Comparison of ENCODE assay signal across 21 cellular contexts in the genomic region with DNA sequence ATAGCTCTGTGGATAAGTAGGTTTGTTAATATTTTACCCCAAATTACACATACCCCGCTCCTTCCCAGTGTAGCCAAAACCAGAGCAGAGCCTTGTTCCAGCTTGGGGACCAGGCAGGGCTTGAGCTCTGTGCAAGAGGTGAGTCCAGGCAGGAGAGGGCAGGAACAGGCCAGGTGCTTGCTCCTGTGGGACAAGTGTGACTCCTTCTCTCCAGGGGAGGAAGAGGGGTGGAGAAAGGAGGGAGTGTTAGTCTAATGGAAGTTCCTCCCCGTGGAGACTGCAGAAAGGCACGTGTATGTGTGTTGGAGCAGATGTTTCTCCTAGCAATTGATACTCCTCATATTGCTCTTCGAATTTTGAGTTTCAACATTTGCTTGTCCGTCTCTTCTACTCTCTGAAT.
A peak's percentile ranks its signal among the peaks of the same experiment; 100 is the strongest.
DNase-seq lines count a peak whose midpoint lies in the region; ATAC-seq and TF ChIP-seq lines count a peak whose summit lies in the region.
"Had no signal": no experiment of that assay in that cellular context is flagged by ENCODE, and none has a peak within 500 bp of the region (broad histone marks: within the 10 kb centered on the region; RNA-seq: fewer than 3 reads in every experiment).

No MANE protein-coding gene starts in this region.

- 77% methylated on average over 5 of the region's 5 CpGs for WGBS in hepatocyte (ENCODE audit: low lambda C conversion rate, missing lambda C conversion rate)
- WGBS in right lobe of liver (ENCODE audit: insufficient coverage, low coverage, low lambda C conversion rate, missing lambda C conversion rate), result 36% methylated on average over 5 of the region's 5 CpGs

- H3K27me3 ChIP-seq in hepatocyte, result no peaks in the 10 kb centered on the region
- H3K27me3 ChIP-seq in right lobe of liver, result no peaks in the 10 kb centered on the region
- H3K27me3 ChIP-seq in upper lobe of right lung, result no peaks in the 10 kb centered on the region
- H3K27me3 ChIP-seq in vagina, result no peaks in the 10 kb centered on the region
- H3K27me3 ChIP-seq: BE2C had no signal

- H3K4me3 ChIP-seq in hepatocyte (no peak overlapping the region), right lobe of liver (no peak overlapping the region), upper lobe of right lung (no peak overlapping the region), vagina (no peak overlapping the region)
- H3K4me3 ChIP-seq: K562 had no signal

- peaks cover 31% of the 10 kb centered on the region for H3K9me3 Mint-ChIP-seq in HFFc6
- H3K9me3 Mint-ChIP-seq: CD8-positive, alpha-beta memory T cell had no signal

- peak; percentile 53 for DNase-seq in NCI-H69 (lab: John Stamatoyannopoulos, UW)
- no peak for DNase-seq in hepatocyte (ENCODE audit: low spot score)
- no peak for DNase-seq in right lobe of liver
- no peak for DNase-seq in upper lobe of right lung
- no peak for DNase-seq in vagina (ENCODE audit: extremely low spot score in 2 of 2)
- DNase-seq in HFFc6, result no peak
- DNase-seq in foreskin melanocyte, result no peak
- DNase-seq: BE2C; CD8-positive, alpha-beta memory T cell; Kasumi-1; NCI-H1105; NCI-H1436 treated with DMSO at 0.1 percent for 48 hours; NCI-H187 treated with DMSO at 0.1 percent for 48 hours; NCI-H2171 treated with DMSO at 0.1 percent for 48 hours; NCI-H446; NCI-H524 treated with DMSO at 0.1 percent for 48 hours; RPMI8226; SHP77 had no signal

- TF ChIP-seq POLR2A in right lobe of liver (IDR thresholded peaks at IDR 0.05), result no peak
- no peak for TF ChIP-seq POLR2A in vagina (IDR thresholded peaks at IDR 0.05)

- intact Hi-C loops in right lobe of liver (cut with DNase I) (no loop called here), upper lobe of right lung (cut with DNase I) (no loop called here), vagina (cut with DNase I) (no loop called here)

- H3K36me3 ChIP-seq in hepatocyte (replicated peaks; ENCODE audit: insufficient read depth, low read depth) (no peaks in the 10 kb centered on the region), right lobe of liver (no peaks in the 10 kb centered on the region), upper lobe of right lung (no peaks in the 10 kb centered on the region), vagina (no peaks in the 10 kb centered on the region)
- H3K36me3 ChIP-seq: BE2C had no signal

- no peak overlapping the region for H2AFZ ChIP-seq in hepatocyte

- H3K79me2 ChIP-seq in hepatocyte, result no peaks in the 10 kb centered on the region

- H3K27ac ChIP-seq in hepatocyte (peak overlapping the region; percentile 45), right lobe of liver (no peak overlapping the region), upper lobe of right lung (no peak overlapping the region), vagina (no peak overlapping the region)

- H3K4me3 Mint-ChIP-seq in HFFc6, result no peak overlapping the region
- H3K4me3 Mint-ChIP-seq: CD14-positive monocyte; CD8-positive, alpha-beta memory T cell had no signal

- H3K9me2 ChIP-seq in hepatocyte (replicated peaks; ENCODE audit: insufficient read depth), result no peaks in the 10 kb centered on the region

- no peaks in the 10 kb centered on the region for H3K9me3 ChIP-seq in hepatocyte (ENCODE audit: low read depth)
- no peaks in the 10 kb centered on the region for H3K9me3 ChIP-seq in right lobe of liver
- H3K9me3 ChIP-seq in upper lobe of right lung, result no peaks in the 10 kb centered on the region
- H3K9me3 ChIP-seq in vagina, result no peaks in the 10 kb centered on the region
- H3K9me3 ChIP-seq: BE2C had no signal

- no peak overlapping the region for H3K4me2 ChIP-seq in hepatocyte

- no peaks in the 10 kb centered on the region for H3K36me3 Mint-ChIP-seq in HFFc6 (ENCODE audit: low read depth)
- H3K36me3 Mint-ChIP-seq: CD14-positive monocyte; CD8-positive, alpha-beta memory T cell had no signal

- H3K4me1 ChIP-seq in hepatocyte (ENCODE audit: insufficient read depth), result peaks cover 13% of the 10 kb centered on the region
- no peaks in the 10 kb centered on the region for H3K4me1 ChIP-seq in right lobe of liver
- no peaks in the 10 kb centered on the region for H3K4me1 ChIP-seq in upper lobe of right lung
- no peaks in the 10 kb centered on the region for H3K4me1 ChIP-seq in vagina
- H3K4me1 ChIP-seq: BE2C had no signal

- ATAC-seq in right lobe of liver (peak in 3 of 4 donors; percentile 37 to 47 (median 38)), upper lobe of right lung (peak; percentile 64)
- ATAC-seq: HCT116, K562 had no signal

- H3K27ac Mint-ChIP-seq in HFFc6, result no peak overlapping the region
- H3K27ac Mint-ChIP-seq: CD8-positive, alpha-beta memory T cell had no signal

- H4K20me1 ChIP-seq in hepatocyte (ENCODE audit: insufficient read depth, poor library complexity, severe bottlenecking), result no peaks in the 10 kb centered on the region

- TF ChIP-seq CTCF in hepatocyte (IDR thresholded peaks at IDR 0.05; ENCODE audit: poor library complexity), result no peak
- no peak for TF ChIP-seq CTCF in right lobe of liver (IDR thresholded peaks at IDR 0.05)
- no peak for TF ChIP-seq CTCF in upper lobe of right lung (IDR thresholded peaks at IDR 0.05)
- no peak for TF ChIP-seq CTCF in vagina (IDR thresholded peaks at IDR 0.05)
- no peak for TF ChIP-seq CTCF in HFFc6 (IDR thresholded peaks at IDR 0.05)

- H3K4me1 Mint-ChIP-seq in HFFc6 (ENCODE audit: low read depth), result no peaks in the 10 kb centered on the region
- H3K4me1 Mint-ChIP-seq: CD14-positive monocyte; CD8-positive, alpha-beta memory T cell had no signal

- peaks cover 1% of the 10 kb centered on the region; the same call in 1 of the 2 replicates for H3K27me3 Mint-ChIP-seq in HFFc6 (ENCODE audit: insufficient read depth)
